In genomic region chr4:17613761-17614415, GRCh38 we compare ENCODE assay signal across 8 cellular contexts. TPM values are rescaled to one million over a fixed set of nuclear protein-coding genes. Genes with fewer than 3 reads are reported as not detected.
DNase-seq lines count a peak whose midpoint lies in the region; ATAC-seq, FAIRE-seq and TF ChIP-seq lines count a peak whose summit lies in the region.

No MANE protein-coding gene starts in this region.

- TF ChIP-seq CTCF in Peyer's patch (IDR thresholded peaks at IDR 0.05), result no peak
- TF ChIP-seq CTCF in K562 (IDR thresholded peaks at IDR 0.05 in 2 of 3, conservative IDR thresholded peaks at IDR 0.05 in 1 of 3; ENCODE audit: insufficient read depth in 2 of 3, low read depth in 1 of 3, low read length in 3 of 3), result no peak
- no peak for TF ChIP-seq CTCF in keratinocyte (optimal IDR thresholded peaks at IDR 0.05 in 1 of 3, IDR thresholded peaks at IDR 0.05 in 1 of 3, conservative IDR thresholded peaks at IDR 0.05 in 1 of 3; ENCODE audit: extremely low read depth in 1 of 3, insufficient read depth in 2 of 3, low read length in 3 of 3)

- H3K9ac ChIP-seq in K562 (ENCODE audit: insufficient read depth in 1 of 2, low read depth in 2 of 2, low read length in 2 of 2) (peak overlapping the region; percentile 92 to 97; a peak in 3 of 4 replicates), keratinocyte (ENCODE audit: control insufficient read depth, extremely low read depth, insufficient read depth, low read length) (peak overlapping the region; percentile 99)

- CTCF ChIA-PET in activated CD4-positive, alpha-beta T cell treated with anti-CD3 and anti-CD28 coated beads, Interleukin-2, amount 10 ng/mL, durations not matched to agents 7 days and 5 days (lab: Charles Lee), result interaction anchor here (0.6 to 1.8 kb wide), 5 partner anchors 19 to 65 kb away, joined by 3 to 8 read pairs (median 3); no protein-coding TSS in a partner anchor
- CTCF ChIA-PET in K562 (lab: Yijun Ruan, JAX; ENCODE audit: low intra/inter-chr PET ratio), result no interaction called here

- in situ Hi-C loops in K562 (cut with MboI), result no loop called here

- H3K9me3 Mint-ChIP-seq in activated CD4-positive, alpha-beta T cell treated with anti-CD3 and anti-CD28 coated beads, Interleukin-2, amount 10 ng/mL, durations not matched to agents 7 days and 5 days, result no peaks in the 10 kb centered on the region
- H3K9me3 Mint-ChIP-seq in stimulated activated memory B cell treated with anti-CD40 and anti-IgM and Interleukin-4, amounts not matched to agents 10 μg/mL and 1 μg/mL and 100 μg/mL, for 72 hours, result no peaks in the 10 kb centered on the region

- peak overlapping the region; percentile 92 for H3K4me3 Mint-ChIP-seq in activated CD4-positive, alpha-beta T cell treated with anti-CD3 and anti-CD28 coated beads, Interleukin-2, amount 10 ng/mL, durations not matched to agents 7 days and 5 days
- peak overlapping the region; percentile 100 for H3K4me3 Mint-ChIP-seq in stimulated activated memory B cell treated with anti-CD40 and anti-IgM and Interleukin-4, amounts not matched to agents 10 μg/mL and 1 μg/mL and 100 μg/mL, for 72 hours

- ATAC-seq in HG02870 (IDR thresholded peaks at IDR 0.05; ENCODE audit: unreplicated experiment) (peak; percentile 49), K562 (peak; percentile 70)
- peak; percentile 75 for ATAC-seq in stimulated activated memory B cell treated with anti-CD40 and anti-IgM and Interleukin-4, amounts not matched to agents 10 μg/mL and 1 μg/mL and 100 μg/mL, for 72 hours

- dilution Hi-C loops in keratinocyte (cut with MboI; ENCODE audit: extremely low pct_ligation_motif_present, low sequenced_read_pairs), result no loop called here

- no peaks in the 10 kb centered on the region for H3K36me3 ChIP-seq in Peyer's patch
- H3K36me3 ChIP-seq in K562 (ENCODE audit: control insufficient read depth, insufficient read depth, low read length), result peaks cover 28% of the 10 kb centered on the region
- peaks cover 4 to 13% of the 10 kb centered on the region in 2 experiments for H3K36me3 ChIP-seq in keratinocyte (ENCODE audit: control insufficient read depth in 2 of 2, extremely low read depth in 1 of 2, insufficient read depth in 2 of 2, low read length in 2 of 2)

- H3K27me3 ChIP-seq in Peyer's patch (no peaks in the 10 kb centered on the region), K562 (ENCODE audit: control insufficient read depth in 2 of 2, insufficient read depth in 2 of 2, low read length in 2 of 2) (no peaks in the 10 kb centered on the region), keratinocyte (ENCODE audit: control insufficient read depth, extremely low read depth, insufficient read depth, low read length) (no peaks in the 10 kb centered on the region)

- no peak for TF ChIP-seq RAD21 in K562 (CRISPR knock-in tag; conservative IDR thresholded peaks at IDR 0.05 in 1 of 2, IDR thresholded peaks at IDR 0.05 in 1 of 2)

- FAIRE-seq in K562 (lab: Jason Lieb, UNC), result no peak
- no peak for FAIRE-seq in keratinocyte (lab: Jason Lieb, UNC)

- intact Hi-C loops in K562 (cut with micrococcal nuclease), result loop anchor here (1.0 kb wide), 1 partner anchor 37 kb away; the partner anchor contains the start of gene LAP3

- H3K27ac ChIP-seq in Peyer's patch (peak overlapping the region; percentile 78 to 84 (median 82)), K562 (ENCODE audit: extremely low read depth, low read depth, low read length) (peak overlapping the region; percentile 90), keratinocyte (ENCODE audit: control insufficient read depth, insufficient read depth, low read length) (peak overlapping the region; percentile 98)

- H3K9me3 ChIP-seq in Peyer's patch, result no peaks in the 10 kb centered on the region
- no peaks in the 10 kb centered on the region for H3K9me3 ChIP-seq in K562 (replicated peaks; ENCODE audit: control insufficient read depth, insufficient read depth, low read depth, low read length)
- H3K9me3 ChIP-seq in keratinocyte (ENCODE audit: control insufficient read depth, low read depth, low read length), result no peaks in the 10 kb centered on the region

- H3K4me1 Mint-ChIP-seq in activated CD4-positive, alpha-beta T cell treated with anti-CD3 and anti-CD28 coated beads, Interleukin-2, amount 10 ng/mL, durations not matched to agents 7 days and 5 days, result peaks cover 36% of the 10 kb centered on the region
- peaks cover 25% of the 10 kb centered on the region for H3K4me1 Mint-ChIP-seq in stimulated activated memory B cell treated with anti-CD40 and anti-IgM and Interleukin-4, amounts not matched to agents 10 μg/mL and 1 μg/mL and 100 μg/mL, for 72 hours

- peaks cover 3% of the 10 kb centered on the region for H3K9me1 ChIP-seq in K562 (ENCODE audit: control insufficient read depth, insufficient read depth, low read length)
- H3K9me1 ChIP-seq in keratinocyte (ENCODE audit: control insufficient read depth, extremely low read depth, insufficient read depth, low read length), result no peaks in the 10 kb centered on the region

- peak; percentile 17 for DNase-seq in activated CD4-positive, alpha-beta T cell treated with anti-CD3 and anti-CD28 coated beads, Interleukin-2, amount 10 ng/mL, durations not matched to agents 7 days and 5 days
- no peak for DNase-seq in activated CD4-positive, alpha-beta T cell treated with anti-CD3 and anti-CD28 coated beads for 1 hour
- DNase-seq in Peyer's patch, result peak in 2 of 3 donors; percentile 31 to 50
- peak in 1 of 4 experiments; percentile 35 for DNase-seq in K562 (ENCODE audit: extremely low read depth in 1 of 4, low spot score in 3 of 4)
- DNase-seq in keratinocyte (ENCODE audit: low read depth, low spot score), result no peak
- no peak for DNase-seq in NCI-H128 (lab: John Stamatoyannopoulos, UW; ENCODE audit: unreplicated experiment)

- peak overlapping the region; percentile 92 for H2AFZ ChIP-seq in K562 (ENCODE audit: low read depth, low read length)
- peak overlapping the region; percentile 92 for H2AFZ ChIP-seq in keratinocyte (ENCODE audit: control insufficient read depth, low read length)

- POLR2A ChIA-PET in activated CD4-positive, alpha-beta T cell treated with anti-CD3 and anti-CD28 coated beads, Interleukin-2, amount 10 ng/mL, durations not matched to agents 7 days and 5 days (lab: Charles Lee), result interaction anchor here (0.5 to 2.6 kb wide), 3 partner anchors 10 to 197 kb away, joined by 3 to 15 read pairs (median 4); partner anchors contain the start of genes DCAF16, LAP3 and NCAPG
- POLR2A ChIA-PET in K562 (lab: Yijun Ruan, JAX), result interaction anchor here (0.7 to 2.5 kb wide), 8 partner anchors 10 to 97 kb away, joined by 3 to 6 read pairs (median 4); no protein-coding TSS in a partner anchor

- H3K36me3 Mint-ChIP-seq in activated CD4-positive, alpha-beta T cell treated with anti-CD3 and anti-CD28 coated beads, Interleukin-2, amount 10 ng/mL, durations not matched to agents 7 days and 5 days (ENCODE audit: low read depth), result peaks cover 12% of the 10 kb centered on the region
- H3K36me3 Mint-ChIP-seq in stimulated activated memory B cell treated with anti-CD40 and anti-IgM and Interleukin-4, amounts not matched to agents 10 μg/mL and 1 μg/mL and 100 μg/mL, for 72 hours, result peaks cover 16% of the 10 kb centered on the region

- H3K4me3 ChIP-seq in Peyer's patch, result peak overlapping the region; percentile 67 to 98 (median 82)
- H3K4me3 ChIP-seq in K562, result peak overlapping the region; percentile 78
- H3K4me3 ChIP-seq in keratinocyte (ENCODE audit: control insufficient read depth in 2 of 3, extremely low read depth in 1 of 3, insufficient read depth in 2 of 3, low read depth in 1 of 3, low read length in 3 of 3), result peak overlapping the region; percentile 95 to 100 (median 99)

- H4K20me1 ChIP-seq in K562 (replicated peaks; ENCODE audit: control insufficient read depth, insufficient read depth, low read length) (peaks cover 15% of the 10 kb centered on the region), keratinocyte (ENCODE audit: control insufficient read depth, extremely low read depth, insufficient read depth, low read length) (peaks cover 12% of the 10 kb centered on the region)

- H3K4me1 ChIP-seq in Peyer's patch (peaks cover 2 to 23% (median 6%) of the 10 kb centered on the region in 4 donors), K562 (replicated peaks in 1 of 2; ENCODE audit: control insufficient read depth in 2 of 2, insufficient read depth in 2 of 2, low read length in 2 of 2) (peaks cover 15 to 16% of the 10 kb centered on the region in 2 experiments), keratinocyte (ENCODE audit: control insufficient read depth, extremely low read depth, insufficient read depth, low read length) (peaks cover 18% of the 10 kb centered on the region)

- TF ChIP-seq EP300 in K562 (IDR thresholded peaks at IDR 0.05; ENCODE audit: low read length), result no peak

- peak overlapping the region; percentile 95 for H3K27ac Mint-ChIP-seq in activated CD4-positive, alpha-beta T cell treated with anti-CD3 and anti-CD28 coated beads, Interleukin-2, amount 10 ng/mL, durations not matched to agents 7 days and 5 days
- H3K27ac Mint-ChIP-seq in stimulated activated memory B cell treated with anti-CD40 and anti-IgM and Interleukin-4, amounts not matched to agents 10 μg/mL and 1 μg/mL and 100 μg/mL, for 72 hours, result peak overlapping the region; percentile 98

- BruUV-seq in K562 (replicated peaks; lab: Mats Ljungman, UMichigan), result TSS peak; percentile 92

- peak overlapping the region; percentile 93 for H3K4me2 ChIP-seq in K562 (ENCODE audit: insufficient read depth, low read length)
- peak overlapping the region; percentile 94 for H3K4me2 ChIP-seq in keratinocyte (ENCODE audit: control insufficient read depth, extremely low read depth, insufficient read depth, low read depth, low read length)

- WGBS in K562 (ENCODE audit: insufficient coverage, low coverage, missing lambda C conversion rate), result 0% methylated on average over 14 of the region's 23 CpGs

- H3K27me3 Mint-ChIP-seq in activated CD4-positive, alpha-beta T cell treated with anti-CD3 and anti-CD28 coated beads, Interleukin-2, amount 10 ng/mL, durations not matched to agents 7 days and 5 days, result no peaks in the 10 kb centered on the region
- H3K27me3 Mint-ChIP-seq in stimulated activated memory B cell treated with anti-CD40 and anti-IgM and Interleukin-4, amounts not matched to agents 10 μg/mL and 1 μg/mL and 100 μg/mL, for 72 hours, result no peaks in the 10 kb centered on the region

- H3K79me2 ChIP-seq in K562 (ENCODE audit: control insufficient read depth, insufficient read depth, low read length), result peaks cover 46% of the 10 kb centered on the region
- peaks cover 45% of the 10 kb centered on the region for H3K79me2 ChIP-seq in keratinocyte (ENCODE audit: control insufficient read depth, insufficient read depth, low read length)

- no peak for TF ChIP-seq POLR2A in Peyer's patch (IDR thresholded peaks at IDR 0.05)
- no peak for TF ChIP-seq POLR2A in K562 (conservative IDR thresholded peaks at IDR 0.05)

RNA-seq across cellular contexts. Expression of gene MED28, which starts 0.6 kb away (rescaled TPM):
- total RNA-seq in activated CD4-positive, alpha-beta T cell treated with anti-CD3 and anti-CD28 coated beads, Interleukin-2, amount 10 ng/mL, durations not matched to agents 7 days and 5 days, result 10 to 100 TPM; 53.7 to 53.8 TPM
- 10 to 100 TPM; 12.6 to 21.0 (median 18.9) TPM for total RNA-seq in Peyer's patch
- 38.5 and 51.6 TPM in 2 replicates for total RNA-seq in K562 (2011; cell fraction: chromatin; rRNA removed; ENCODE audit: low replicate concordance)
- 29.0 and 36.8 TPM in 2 replicates for total RNA-seq in K562 (2011; cell fraction: nucleolus; rRNA removed)
- 51.3 and 93.1 TPM in 2 replicates for total RNA-seq in K562 (2011; cell fraction: nucleoplasm; rRNA removed)
- total RNA-seq in K562 (2014; rRNA removed), result 13.5 and 15.5 TPM in 2 replicates
- total RNA-seq in K562 (2014; rRNA removed; fragmentation: Illumina TruSeq; extraction: Trizol), result 34.6 and 41.9 TPM in 2 replicates
- total RNA-seq in K562 (2015; rRNA removed; fragmentation: Illumina TruSeq; extraction: Trizol), result 68.0 and 77.0 TPM in 2 replicates
- total RNA-seq in K562 (2021), result 82.4 and 93.8 TPM in 2 replicates
- 42.4 and 50.5 TPM in 2 replicates for polyA plus RNA-seq in K562 (2011; rRNA removed)
- 15.6 and 24.7 TPM in 2 replicates for polyA plus RNA-seq in K562 (2011; cell fraction: cytosol; rRNA removed)
- polyA plus RNA-seq in K562 (2011; cell fraction: nucleus; rRNA removed), result 36.3 and 45.5 TPM in 2 replicates
- 30.2 and 53.6 TPM in 2 replicates for polyA plus RNA-seq in K562 (2012)
- 23.0 and 28.4 TPM in 2 replicates for polyA plus RNA-seq in K562 (2014; fragmentation: Illumina TruSeq; extraction: Trizol)
- 10 to 100 TPM; 76.5 to 79.2 TPM for polyA plus RNA-seq in K562 (2014; fragmentation: Nextera tagmentation; extraction: Ambion mirVana)
- polyA plus RNA-seq in K562 (2014; rRNA removed), result 35.1 and 43.4 TPM in 2 replicates
- 24.6 and 28.1 TPM in 2 replicates for polyA minus RNA-seq in K562 (2011; rRNA and poly(A)+ RNA removed)
- 41.8 and 43.2 TPM in 2 replicates for polyA minus RNA-seq in K562 (2011; cell fraction: cytosol; rRNA and poly(A)+ RNA removed)
- 25.3 and 29.1 TPM in 2 replicates for polyA minus RNA-seq in K562 (2011; cell fraction: nucleus; rRNA and poly(A)+ RNA removed)
- polyA plus RNA-seq in keratinocyte, result 12.3 to 22.5 TPM (median 21.7 TPM) in 3 replicates
- 59.8 TPM for polyA plus RNA-seq in keratinocyte (2011; ENCODE audit: low read depth)
- polyA plus RNA-seq in keratinocyte (2011; cell fraction: cytosol; rRNA removed), result 8.7 and 13.2 TPM in 2 replicates
- 6.0 and 6.7 TPM in 2 replicates for polyA plus RNA-seq in keratinocyte (2011; cell fraction: nucleus; rRNA removed)
- polyA plus RNA-seq in keratinocyte (2012; ENCODE audit: low replicate concordance), result 21.5 and 35.2 TPM in 2 replicates
- polyA minus RNA-seq in keratinocyte, result 8.8 to 11.3 TPM (median 10.5 TPM) in 3 replicates
- polyA minus RNA-seq in keratinocyte (2011; cell fraction: cytosol; rRNA and poly(A)+ RNA removed), result 38.0 TPM
- polyA minus RNA-seq in keratinocyte (2011; cell fraction: nucleus; rRNA and poly(A)+ RNA removed), result 6.2 and 14.6 TPM in 2 replicates

RNA-seq across cellular contexts. Expression of gene LAP3, which starts 36.9 kb away (rescaled TPM):
- 100 to 1,000 TPM; 142 to 149 TPM for total RNA-seq in activated CD4-positive, alpha-beta T cell treated with anti-CD3 and anti-CD28 coated beads, Interleukin-2, amount 10 ng/mL, durations not matched to agents 7 days and 5 days
- total RNA-seq in Peyer's patch (10 to 100 TPM; 41.4 to 79.2 (median 67.4) TPM), K562 (2014; rRNA removed) (100 and 107 TPM in 2 replicates), K562 (2014; rRNA removed; fragmentation: Illumina TruSeq; extraction: Trizol) (122 and 126 TPM in 2 replicates), K562 (2015; rRNA removed; fragmentation: Illumina TruSeq; extraction: Trizol) (134 and 143 TPM in 2 replicates), K562 (2021) (82.3 and 85.6 TPM in 2 replicates)
- total RNA-seq in K562 (2011; cell fraction: chromatin; rRNA removed; ENCODE audit: low replicate concordance), result 32.7 and 42.6 TPM in 2 replicates
- 24.0 and 28.4 TPM in 2 replicates for total RNA-seq in K562 (2011; cell fraction: nucleolus; rRNA removed)
- 31.4 and 34.3 TPM in 2 replicates for total RNA-seq in K562 (2011; cell fraction: nucleoplasm; rRNA removed)
- polyA plus RNA-seq in K562 (2011; rRNA removed) (75.0 and 97.3 TPM in 2 replicates), K562 (2014; fragmentation: Illumina TruSeq; extraction: Trizol) (115 and 132 TPM in 2 replicates), K562 (2014; fragmentation: Nextera tagmentation; extraction: Ambion mirVana) (100 to 1,000 TPM in 1 of 2 experiments, 10 to 100 TPM in 1; 97.3 to 170 TPM), K562 (2014; rRNA removed) (93.1 and 94.3 TPM in 2 replicates), keratinocyte (57.3 to 95.6 TPM (median 84.8 TPM) in 3 replicates)
- 45.3 and 56.8 TPM in 2 replicates for polyA plus RNA-seq in K562 (2011; cell fraction: cytosol; rRNA removed)
- 25.3 and 29.5 TPM in 2 replicates for polyA plus RNA-seq in K562 (2011; cell fraction: nucleus; rRNA removed)
- 64.4 and 111 TPM in 2 replicates for polyA plus RNA-seq in K562 (2012)
- polyA minus RNA-seq in K562 (2011; rRNA and poly(A)+ RNA removed), result 87.0 and 98.8 TPM in 2 replicates
- 33.4 and 54.2 TPM in 2 replicates for polyA minus RNA-seq in K562 (2011; cell fraction: cytosol; rRNA and poly(A)+ RNA removed)
- 24.0 and 33.1 TPM in 2 replicates for polyA minus RNA-seq in K562 (2011; cell fraction: nucleus; rRNA and poly(A)+ RNA removed)
- 61.6 TPM for polyA plus RNA-seq in keratinocyte (2011; ENCODE audit: low read depth)
- 54.5 and 62.3 TPM in 2 replicates for polyA plus RNA-seq in keratinocyte (2011; cell fraction: cytosol; rRNA removed)
- polyA plus RNA-seq in keratinocyte (2011; cell fraction: nucleus; rRNA removed), result 50.8 and 59.6 TPM in 2 replicates
- polyA plus RNA-seq in keratinocyte (2012; ENCODE audit: low replicate concordance), result 28.5 and 70.8 TPM in 2 replicates
- 20.2 to 54.7 TPM (median 46.0 TPM) in 3 replicates for polyA minus RNA-seq in keratinocyte
- polyA minus RNA-seq in keratinocyte (2011; cell fraction: cytosol; rRNA and poly(A)+ RNA removed), result 52.9 TPM
- 19.1 and 32.3 TPM in 2 replicates for polyA minus RNA-seq in keratinocyte (2011; cell fraction: nucleus; rRNA and poly(A)+ RNA removed)

Comparison
In these comparisons a context has a peak if more than half of its experiments do, and no peak if none do; other contexts are left out.
1. DNase-seq: peak in activated CD4-positive, alpha-beta T cell treated with anti-CD3 and anti-CD28 coated beads, Interleukin-2, amount 10 ng/mL, durations not matched to agents 7 days and 5 days (single experiment) and Peyer's patch (2 of 3); none in activated CD4-positive, alpha-beta T cell treated with anti-CD3 and anti-CD28 coated beads for 1 hour (single experiment), keratinocyte (single experiment) and NCI-H128 (single experiment).
2. Peak in every context shown above with its lines, with median percentiles within 50 percentile points of each other: ATAC-seq, H3K27ac ChIP-seq and H3K4me3 ChIP-seq.